2 cellular contexts compared by ENCODE assay signal in the genomic region with DNA sequence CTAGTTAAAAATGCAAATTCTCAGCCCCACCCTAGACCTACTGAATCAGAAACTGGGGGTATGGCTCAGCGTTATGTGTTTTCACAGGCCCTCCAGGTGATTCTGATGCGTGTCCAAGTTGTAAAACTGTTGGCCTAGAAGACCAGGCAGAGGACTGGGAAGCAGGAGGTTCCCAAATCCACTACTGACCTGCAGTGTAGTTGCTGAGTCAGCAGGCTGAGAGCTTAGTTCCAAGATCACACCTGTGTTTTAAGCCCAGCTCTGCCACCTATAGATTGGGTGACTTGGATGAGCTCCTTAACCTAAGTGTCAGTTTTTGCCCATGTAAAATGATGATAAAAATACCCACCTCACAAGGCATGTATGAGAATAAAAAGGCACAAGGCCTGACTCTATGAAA.
A peak's percentile ranks its signal among the peaks of the same experiment; 100 is the strongest.
TF ChIP-seq lines count a peak whose summit lies in the region.

No MANE protein-coding gene starts in this region.

TF ChIP-seq in HCT116, 20 proteins besides CTCF, POLR2A, EP300 and RAD21:
- TF ChIP-seq FOSL1 (IDR thresholded peaks at IDR 0.05; ENCODE audit: low read depth) (no peak), CBX3 (IDR thresholded peaks at IDR 0.05; ENCODE audit: low read depth) (no peak), TCF7L2 (IDR thresholded peaks at IDR 0.05; ENCODE audit: borderline replicate concordance, extremely low read depth, insufficient read depth, insufficient read length) (no peak), SRF (IDR thresholded peaks at IDR 0.05; ENCODE audit: low read depth) (no peak), POLR2AphosphoS5 (IDR thresholded peaks at IDR 0.05; ENCODE audit: low read depth, low read length) (no peak), EGR1 (IDR thresholded peaks at IDR 0.05; ENCODE audit: low read depth) (no peak), SIN3A (IDR thresholded peaks at IDR 0.05; ENCODE audit: low read depth) (no peak), CEBPB (IDR thresholded peaks at IDR 0.05; ENCODE audit: low read depth) (no peak), SP1 (IDR thresholded peaks at IDR 0.05; ENCODE audit: low read depth) (no peak), ZFX (IDR thresholded peaks at IDR 0.05) (no peak), JUND (IDR thresholded peaks at IDR 0.05) (no peak), YY1 (IDR thresholded peaks at IDR 0.05; ENCODE audit: extremely low read depth, insufficient replicate concordance, low read depth, low read length) (no peak), ELF1 (IDR thresholded peaks at IDR 0.05; ENCODE audit: borderline replicate concordance, low read depth) (no peak), EZH2phosphoT487 (IDR thresholded peaks at IDR 0.05; ENCODE audit: borderline replicate concordance) (no peak), EZH2 (IDR thresholded peaks at IDR 0.05) (no peak)
- TF ChIP-seq, protein P1, sequence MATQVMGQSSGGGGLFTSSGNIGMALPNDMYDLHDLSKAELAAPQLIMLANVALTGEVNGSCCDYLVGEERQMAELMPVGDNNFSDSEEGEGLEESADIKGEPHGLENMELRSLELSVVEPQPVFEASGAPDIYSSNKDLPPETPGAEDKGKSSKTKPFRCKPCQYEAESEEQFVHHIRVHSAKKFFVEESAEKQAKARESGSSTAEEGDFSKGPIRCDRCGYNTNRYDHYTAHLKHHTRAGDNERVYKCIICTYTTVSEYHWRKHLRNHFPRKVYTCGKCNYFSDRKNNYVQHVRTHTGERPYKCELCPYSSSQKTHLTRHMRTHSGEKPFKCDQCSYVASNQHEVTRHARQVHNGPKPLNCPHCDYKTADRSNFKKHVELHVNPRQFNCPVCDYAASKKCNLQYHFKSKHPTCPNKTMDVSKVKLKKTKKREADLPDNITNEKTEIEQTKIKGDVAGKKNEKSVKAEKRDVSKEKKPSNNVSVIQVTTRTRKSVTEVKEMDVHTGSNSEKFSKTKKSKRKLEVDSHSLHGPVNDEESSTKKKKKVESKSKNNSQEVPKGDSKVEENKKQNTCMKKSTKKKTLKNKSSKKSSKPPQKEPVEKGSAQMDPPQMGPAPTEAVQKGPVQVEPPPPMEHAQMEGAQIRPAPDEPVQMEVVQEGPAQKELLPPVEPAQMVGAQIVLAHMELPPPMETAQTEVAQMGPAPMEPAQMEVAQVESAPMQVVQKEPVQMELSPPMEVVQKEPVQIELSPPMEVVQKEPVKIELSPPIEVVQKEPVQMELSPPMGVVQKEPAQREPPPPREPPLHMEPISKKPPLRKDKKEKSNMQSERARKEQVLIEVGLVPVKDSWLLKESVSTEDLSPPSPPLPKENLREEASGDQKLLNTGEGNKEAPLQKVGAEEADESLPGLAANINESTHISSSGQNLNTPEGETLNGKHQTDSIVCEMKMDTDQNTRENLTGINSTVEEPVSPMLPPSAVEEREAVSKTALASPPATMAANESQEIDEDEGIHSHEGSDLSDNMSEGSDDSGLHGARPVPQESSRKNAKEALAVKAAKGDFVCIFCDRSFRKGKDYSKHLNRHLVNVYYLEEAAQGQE (IDR thresholded peaks at IDR 0.05; ENCODE audit: low read depth) = no peak
- TF ChIP-seq, protein P2, sequence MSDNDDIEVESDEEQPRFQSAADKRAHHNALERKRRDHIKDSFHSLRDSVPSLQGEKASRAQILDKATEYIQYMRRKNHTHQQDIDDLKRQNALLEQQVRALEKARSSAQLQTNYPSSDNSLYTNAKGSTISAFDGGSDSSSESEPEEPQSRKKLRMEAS (IDR thresholded peaks at IDR 0.05) = no peak
- TF ChIP-seq, protein P3, sequence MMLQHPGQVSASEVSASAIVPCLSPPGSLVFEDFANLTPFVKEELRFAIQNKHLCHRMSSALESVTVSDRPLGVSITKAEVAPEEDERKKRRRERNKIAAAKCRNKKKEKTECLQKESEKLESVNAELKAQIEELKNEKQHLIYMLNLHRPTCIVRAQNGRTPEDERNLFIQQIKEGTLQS (IDR thresholded peaks at IDR 0.05) = no peak
- TF ChIP-seq, protein P4, sequence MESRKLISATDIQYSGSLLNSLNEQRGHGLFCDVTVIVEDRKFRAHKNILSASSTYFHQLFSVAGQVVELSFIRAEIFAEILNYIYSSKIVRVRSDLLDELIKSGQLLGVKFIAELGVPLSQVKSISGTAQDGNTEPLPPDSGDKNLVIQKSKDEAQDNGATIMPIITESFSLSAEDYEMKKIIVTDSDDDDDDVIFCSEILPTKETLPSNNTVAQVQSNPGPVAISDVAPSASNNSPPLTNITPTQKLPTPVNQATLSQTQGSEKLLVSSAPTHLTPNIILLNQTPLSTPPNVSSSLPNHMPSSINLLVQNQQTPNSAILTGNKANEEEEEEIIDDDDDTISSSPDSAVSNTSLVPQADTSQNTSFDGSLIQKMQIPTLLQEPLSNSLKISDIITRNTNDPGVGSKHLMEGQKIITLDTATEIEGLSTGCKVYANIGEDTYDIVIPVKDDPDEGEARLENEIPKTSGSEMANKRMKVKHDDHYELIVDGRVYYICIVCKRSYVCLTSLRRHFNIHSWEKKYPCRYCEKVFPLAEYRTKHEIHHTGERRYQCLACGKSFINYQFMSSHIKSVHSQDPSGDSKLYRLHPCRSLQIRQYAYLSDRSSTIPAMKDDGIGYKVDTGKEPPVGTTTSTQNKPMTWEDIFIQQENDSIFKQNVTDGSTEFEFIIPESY (IDR thresholded peaks at IDR 0.05; ENCODE audit: extremely low read depth, insufficient replicate concordance, low read length) = no peak

TF ChIP-seq in H1, 55 proteins besides CTCF, POLR2A, EP300 and RAD21:
- TF ChIP-seq, protein P3 (IDR thresholded peaks at IDR 0.05; ENCODE audit: insufficient read depth, low read depth, low read length) = no peak
- TF ChIP-seq MAFK (IDR thresholded peaks at IDR 0.05; ENCODE audit: low read depth, low read length) = peak; percentile 89
